Comparison of ENCODE assay signal across 18 cellular contexts in genomic region chr7:44645254-44645653, GRCh38. TPM values are rescaled to one million over a fixed set of nuclear protein-coding genes. Genes with fewer than 3 reads are reported as not detected.
DNase-seq lines count a peak whose midpoint lies in the region; ATAC-seq and TF ChIP-seq lines count a peak whose summit lies in the region.
"Had no signal": no experiment of that assay in that cellular context is flagged by ENCODE, and none has a peak within 500 bp of the region (broad histone marks: within the 10 kb centered on the region; RNA-seq: fewer than 3 reads in every experiment).

No MANE protein-coding gene starts in this region.

- H3K9me3 ChIP-seq in Karpas-422 (ENCODE audit: low read length) (no peaks in the 10 kb centered on the region), gastrocnemius medialis (no peaks in the 10 kb centered on the region), PC-3 (ENCODE audit: low read length) (no peaks in the 10 kb centered on the region)
- H3K9me3 ChIP-seq: HAP-1 had no signal

- H3K36me3 ChIP-seq in Karpas-422 (ENCODE audit: insufficient read depth, low read length), result peaks cover 14% of the 10 kb centered on the region; the same call in 1 of the 2 replicates
- peaks cover 0 to 16% of the 10 kb centered on the region in 2 donors for H3K36me3 ChIP-seq in gastrocnemius medialis
- peaks cover 2% of the 10 kb centered on the region; the same call in 1 of the 2 replicates for H3K36me3 ChIP-seq in PC-3 (ENCODE audit: low read depth, low read length)

- POLR2A ChIA-PET in PC-3 (lab: Charles Lee; ENCODE audit: unreplicated experiment), result no interaction called here

- BruUV-seq in PC-3 (replicated peaks; lab: Mats Ljungman, UMichigan), result no TSS peak

- CTCF ChIA-PET in PC-3 (lab: Charles Lee), result no interaction called here

- in situ Hi-C loops in gastrocnemius medialis (cut with MboI; ENCODE audit: low sequenced_read_pairs in 4 of 4), result no loop called here

- H3K4me1 ChIP-seq in Karpas-422 (ENCODE audit: low read length) (peaks cover 38% of the 10 kb centered on the region), gastrocnemius medialis (peaks cover 44 to 58% of the 10 kb centered on the region in 2 donors), PC-3 (ENCODE audit: insufficient read depth, low read length) (peaks cover 3% of the 10 kb centered on the region)

- DNase-seq in activated CD8-positive, alpha-beta memory T cell treated with anti-CD3 and anti-CD28 coated beads, Interleukin-2, amount 50 U/mL, for 48 hours, result peak; percentile 35
- DNase-seq in activated CD8-positive, alpha-beta memory T cell treated with anti-CD3 and anti-CD28 coated beads for 24 hours, result no peak
- DNase-seq in Karpas-422 (no peak), coronary artery (ENCODE audit: low spot score) (peak; percentile 55), gastrocnemius medialis (no peak), UCSD-AML1 (lab: John Stamatoyannopoulos, UW; ENCODE audit: unreplicated experiment) (no peak), PC-3 (no peak)
- DNase-seq: AML-193, Calu3, GF-D8, IMR-90, NCI-H1436, NCI-H1930, NCI-H226, NCI-H524 treated with DMSO at 0.1 percent for 48 hours had no signal

- H3K79me2 ChIP-seq in Karpas-422 (ENCODE audit: low read length) (peaks cover 7% of the 10 kb centered on the region), PC-3 (ENCODE audit: low read length) (peaks cover 5% of the 10 kb centered on the region)

- TF ChIP-seq CTCF in coronary artery (IDR thresholded peaks at IDR 0.05) (no peak), gastrocnemius medialis (IDR thresholded peaks at IDR 0.05 in 4 of 5, conservative IDR thresholded peaks at IDR 0.05 in 1 of 5) (no peak), PC-3 (conservative IDR thresholded peaks at IDR 0.05; ENCODE audit: low read depth, low read length) (no peak)

- no peaks in the 10 kb centered on the region for H4K20me1 ChIP-seq in Karpas-422 (ENCODE audit: insufficient read depth, low read depth, low read length)
- no peaks in the 10 kb centered on the region for H4K20me1 ChIP-seq in PC-3 (ENCODE audit: low read length)

- H3K4me3 ChIP-seq in Karpas-422 (ENCODE audit: low read length), result no peak overlapping the region
- no peak overlapping the region for H3K4me3 ChIP-seq in coronary artery
- no peak overlapping the region for H3K4me3 ChIP-seq in gastrocnemius medialis
- no peak overlapping the region for H3K4me3 ChIP-seq in PC-3 (ENCODE audit: low read length)
- H3K4me3 ChIP-seq: HAP-1 had no signal

- H2AFZ ChIP-seq in Karpas-422 (ENCODE audit: low read length) (no peak overlapping the region), PC-3 (ENCODE audit: low read length) (no peak overlapping the region)

- H3K9me2 ChIP-seq in Karpas-422 (replicated peaks; ENCODE audit: insufficient read depth, low read length) (no peaks in the 10 kb centered on the region), PC-3 (replicated peaks; ENCODE audit: low read length) (no peaks in the 10 kb centered on the region)

- no peak for ATAC-seq in gastrocnemius medialis
- ATAC-seq in GM18502 (IDR thresholded peaks at IDR 0.05; ENCODE audit: poor library complexity, unreplicated experiment), result no peak
- ATAC-seq in PC-3, result no peak

- H3F3A ChIP-seq in PC-3 (ENCODE audit: low read length, unreplicated experiment), result no peaks in the 10 kb centered on the region

- H3K27me3 ChIP-seq in Karpas-422 (ENCODE audit: low read length) (no peaks in the 10 kb centered on the region), gastrocnemius medialis (no peaks in the 10 kb centered on the region), PC-3 (ENCODE audit: low read length) (no peaks in the 10 kb centered on the region)

- intact Hi-C loops in gastrocnemius medialis (cut with DNase I; ENCODE audit: low total_unique reads), result no loop called here
- intact Hi-C loops in PC-3 (cut with micrococcal nuclease), result no loop called here

- TF ChIP-seq POLR2A in gastrocnemius medialis (IDR thresholded peaks at IDR 0.05), result no peak

- no peak overlapping the region for H3K4me2 ChIP-seq in Karpas-422 (ENCODE audit: low read depth, low read length, poor library complexity, severe bottlenecking)
- no peak overlapping the region for H3K4me2 ChIP-seq in PC-3 (ENCODE audit: low read length)

- H3K9ac ChIP-seq in Karpas-422 (ENCODE audit: low read length), result no peak overlapping the region
- no peak overlapping the region for H3K9ac ChIP-seq in PC-3 (ENCODE audit: low read length)

- 0 out of 2 replicates have a peak overlapping the region, but pooled peaks have one; percentile 18 for H3K27ac ChIP-seq in Karpas-422 (ENCODE audit: low read length)
- H3K27ac ChIP-seq in coronary artery, result no peak overlapping the region
- peak overlapping the region; percentile 85 to 94 (median 92) for H3K27ac ChIP-seq in gastrocnemius medialis
- H3K27ac ChIP-seq in PC-3 (ENCODE audit: low read length), result no peak overlapping the region
- H3K27ac ChIP-seq: 22Rv1 had no signal

RNA-seq across cellular contexts. Expression of gene OGDH, which starts 38.8 kb away (rescaled TPM):
- 24.9 and 34.9 TPM in 2 replicates for total RNA-seq in Karpas-422 (2014; rRNA removed; shearing (Covaris generic); ENCODE audit: low replicate concordance)
- total RNA-seq in gastrocnemius medialis (100 to 1,000 TPM; 224 to 462 (median 396) TPM), PC-3 (2014; rRNA removed) (66.2 and 67.2 TPM in 2 replicates)

Comparison
In these comparisons a context has a peak if more than half of its experiments do, and no peak if none do; other contexts are left out.
1. DNase-seq: peak in activated CD8-positive, alpha-beta memory T cell treated with anti-CD3 and anti-CD28 coated beads, Interleukin-2, amount 50 U/mL, for 48 hours (single experiment) and coronary artery (single experiment); none in activated CD8-positive, alpha-beta memory T cell treated with anti-CD3 and anti-CD28 coated beads for 24 hours (single experiment), Karpas-422 (single experiment), gastrocnemius medialis (0 of 2), UCSD-AML1 (single experiment) and PC-3 (single experiment).
2. H3K27ac ChIP-seq: peak in Karpas-422 (single experiment) and gastrocnemius medialis (4 of 4); none in coronary artery (0 of 2) and PC-3 (single experiment).